ENCODE assay signal across 8 cellular contexts in genomic region chr12:91577586-91578539, GRCh38.
DNase-seq lines count a peak whose midpoint lies in the region; ATAC-seq and TF ChIP-seq lines count a peak whose summit lies in the region.

No MANE protein-coding gene starts in this region.

- DNase-seq in Caki2 (ENCODE audit: low read depth): peak; percentile 10
- no peak for DNase-seq in activated B cell treated with CpG ODN at 0.5 μM for 24 hours
- DNase-seq in foreskin fibroblast: peak; percentile 1 to 43
- DNase-seq in psoas muscle: no peak
- no peak for DNase-seq in stimulated activated CD4-positive, alpha-beta T cell treated with anti-CD3 and anti-CD28 coated beads, Interleukin-12 subunit alpha, Interleukin-12 subunit beta, amount 100 ng/mL, for 4 hours

- TF ChIP-seq CTCF in LNCAP (IDR thresholded peaks at IDR 0.05) (peak; percentile 68), activated B cell treated with CpG ODN at 0.5 μM for 24 hours (IDR thresholded peaks at IDR 0.05) (peak; percentile 57), foreskin fibroblast (IDR thresholded peaks at IDR 0.05; ENCODE audit: low read depth, low read length) (peak; percentile 35), psoas muscle (IDR thresholded peaks at IDR 0.05) (peak; percentile 61)

- H3K4me1 Mint-ChIP-seq in activated B cell treated with CpG ODN at 0.5 μM for 24 hours: peaks cover 6% of the 10 kb centered on the region

- H3K4me3 ChIP-seq in foreskin fibroblast (ENCODE audit: low read depth in 1 of 2, low read length in 2 of 2) (peak overlapping the region; percentile 11 to 45), psoas muscle (peak overlapping the region; percentile 53)

- in situ Hi-C loops in Caki2 (cut with HindIII; ENCODE audit: low pct_unique_long_range_greater_than_20kb, low sequenced_read_pairs): no loop called here

- no peak overlapping the region for H3K27ac ChIP-seq in psoas muscle

- intact Hi-C loops in activated B cell treated with CpG ODN at 0.5 μM for 24 hours (cut with micrococcal nuclease) (loop anchor here (1.0 to 5.0 kb wide), 5 partner anchors 196 to 1072 kb away; no protein-coding TSS in a partner anchor), psoas muscle (cut with DNase I) (no loop called here)

- H3K4me1 ChIP-seq in psoas muscle: no peaks in the 10 kb centered on the region

- no peak overlapping the region for H3K27ac Mint-ChIP-seq in activated B cell treated with CpG ODN at 0.5 μM for 24 hours

- peak overlapping the region; percentile 70 for H3K4me3 Mint-ChIP-seq in activated B cell treated with CpG ODN at 0.5 μM for 24 hours

- ATAC-seq in GM19351 (IDR thresholded peaks at IDR 0.05; ENCODE audit: unreplicated experiment) (peak; percentile 72), activated B cell treated with CpG ODN at 0.5 μM for 24 hours (ENCODE audit: low read depth) (peak; percentile 58), psoas muscle (peak in 1 of 4 donors; percentile 49), HG03520 (IDR thresholded peaks at IDR 0.05; ENCODE audit: unreplicated experiment) (no peak)

- CTCF ChIA-PET in activated B cell treated with CpG ODN at 0.5 μM for 24 hours (lab: Charles Lee): interaction anchor here (1.0 to 2.3 kb wide), 3 partner anchors 196 to 993 kb away, joined by 3 to 7 read pairs (median 6); no protein-coding TSS in a partner anchor

- H3K27me3 Mint-ChIP-seq in activated B cell treated with CpG ODN at 0.5 μM for 24 hours: peaks cover 7% of the 10 kb centered on the region

- H3K9me3 ChIP-seq in psoas muscle: no peaks in the 10 kb centered on the region

- POLR2A ChIA-PET in activated B cell treated with CpG ODN at 0.5 μM for 24 hours (lab: Charles Lee): interaction anchor here (1.8 kb wide), 1 partner anchor 568 kb away, joined by 6 read pairs; the partner anchor contains the start of gene BTG1

- no peaks in the 10 kb centered on the region for H3K9me3 Mint-ChIP-seq in activated B cell treated with CpG ODN at 0.5 μM for 24 hours

- H3K27me3 ChIP-seq in psoas muscle (ENCODE audit: insufficient read depth in 3 of 3, low read length in 2 of 3): no peaks in the 10 kb centered on the region

- H3K36me3 Mint-ChIP-seq in activated B cell treated with CpG ODN at 0.5 μM for 24 hours (ENCODE audit: low read depth): no peaks in the 10 kb centered on the region

- no peaks in the 10 kb centered on the region for H3K36me3 ChIP-seq in psoas muscle (ENCODE audit: insufficient read depth in 1 of 2, low read depth in 1 of 2)

- WGBS in psoas muscle, 3 donors: 16 to 23% (median 18%) methylated on average over 7 of the region's 7 CpGs

Comparison
In these comparisons a context has a peak if more than half of its experiments do, and no peak if none do; other contexts are left out.
1. DNase-seq: peak in Caki2 (single experiment) and foreskin fibroblast (2 of 2); none in activated B cell treated with CpG ODN at 0.5 μM for 24 hours (single experiment), psoas muscle (0 of 2) and stimulated activated CD4-positive, alpha-beta T cell treated with anti-CD3 and anti-CD28 coated beads, Interleukin-12 subunit alpha, Interleukin-12 subunit beta, amount 100 ng/mL, for 4 hours (single experiment).
2. Peak in every context shown above with its lines, with median percentiles within 50 percentile points of each other: CTCF ChIP-seq.